8 cellular contexts compared by ENCODE assay signal in genomic region chr7:5139998-5140397, GRCh38. TPM values are rescaled to one million over a fixed set of nuclear protein-coding genes. Genes with fewer than 3 reads are reported as not detected.
A peak's percentile ranks its signal among the peaks of the same experiment; 100 is the strongest.
DNase-seq lines count a peak whose midpoint lies in the region; ATAC-seq and TF ChIP-seq lines count a peak whose summit lies in the region.

No MANE protein-coding gene starts in this region.

- no peaks in the 10 kb centered on the region for H3K9me3 Mint-ChIP-seq in MCF 10A (ENCODE audit: unreplicated experiment)

- dilution Hi-C loops in mammary epithelial cell (cut with HindIII; ENCODE audit: low sequenced_read_pairs) = no loop called here

- H3K27me3 ChIP-seq in mammary epithelial cell (ENCODE audit: insufficient read depth, low read length) (no peaks in the 10 kb centered on the region), PC-3 (ENCODE audit: low read length) (no peaks in the 10 kb centered on the region), dorsolateral prefrontal cortex (no peaks in the 10 kb centered on the region)

- no peak overlapping the region for H3K27ac Mint-ChIP-seq in MCF 10A (ENCODE audit: low read depth, unreplicated experiment)

- H3K27ac ChIP-seq in mammary epithelial cell (ENCODE audit: insufficient read depth, low read depth, low read length) (no peak overlapping the region), PC-3 (ENCODE audit: low read length) (no peak overlapping the region), dorsolateral prefrontal cortex (no peak overlapping the region)

- BruUV-seq in MCF 10A (replicated peaks; lab: Mats Ljungman, UMichigan) (no TSS peak), mammary epithelial cell (replicated peaks; lab: Mats Ljungman, UMichigan) (no TSS peak), PC-3 (replicated peaks; lab: Mats Ljungman, UMichigan) (no TSS peak)

- H3K4me3 ChIP-seq in mammary epithelial cell (replicated peaks in 1 of 3; ENCODE audit: insufficient read depth in 1 of 3, low read depth in 2 of 3, low read length in 3 of 3) (no peak overlapping the region), PC-3 (ENCODE audit: low read length) (no peak overlapping the region), dorsolateral prefrontal cortex (no peak overlapping the region)

- no peak overlapping the region for H2AFZ ChIP-seq in mammary epithelial cell (ENCODE audit: low read depth, low read length)
- H2AFZ ChIP-seq in PC-3 (ENCODE audit: low read length) = no peak overlapping the region

- POLR2A ChIA-PET in MCF 10A (lab: Yijun Ruan, JAX) (interaction anchor here (0.7 kb wide), 1 partner anchor 66 kb away, joined by 3 read pairs; no protein-coding TSS in a partner anchor), PC-3 (lab: Charles Lee; ENCODE audit: unreplicated experiment) (no interaction called here)

- no peaks in the 10 kb centered on the region for H4K20me1 ChIP-seq in mammary epithelial cell (ENCODE audit: insufficient read depth, low read length)
- no peaks in the 10 kb centered on the region for H4K20me1 ChIP-seq in PC-3 (ENCODE audit: low read length)

- no peaks in the 10 kb centered on the region for H3F3A ChIP-seq in PC-3 (ENCODE audit: low read length, unreplicated experiment)

- H3K4me1 ChIP-seq in mammary epithelial cell (ENCODE audit: insufficient read depth, low read length) (peaks cover 6% of the 10 kb centered on the region), PC-3 (ENCODE audit: insufficient read depth, low read length) (no peaks in the 10 kb centered on the region)

- H3K36me3 Mint-ChIP-seq in MCF 10A (ENCODE audit: insufficient read depth, unreplicated experiment) = no peaks in the 10 kb centered on the region

- WGBS in mammary epithelial cell (ENCODE audit: low coverage, missing lambda C conversion rate) = 79% methylated on average over 7 of the region's 7 CpGs

- H3K9me3 ChIP-seq in mammary epithelial cell (replicated peaks; ENCODE audit: insufficient read depth, low read length) (no peaks in the 10 kb centered on the region), PC-3 (ENCODE audit: low read length) (no peaks in the 10 kb centered on the region)

- H3K9ac ChIP-seq in mammary epithelial cell (ENCODE audit: insufficient read depth, low read length) = no peak overlapping the region
- no peak overlapping the region for H3K9ac ChIP-seq in PC-3 (ENCODE audit: low read length)

- H3K4me2 ChIP-seq in mammary epithelial cell (ENCODE audit: insufficient read depth, low read depth, low read length) (no peak overlapping the region), PC-3 (ENCODE audit: low read length) (no peak overlapping the region)

- no peaks in the 10 kb centered on the region for H3K9me2 ChIP-seq in PC-3 (replicated peaks; ENCODE audit: low read length)

- intact Hi-C loops in MCF 10A (cut with micrococcal nuclease) = no loop called here
- intact Hi-C loops in mammary epithelial cell (cut with micrococcal nuclease) = no loop called here
- intact Hi-C loops in PC-3 (cut with micrococcal nuclease) = loop anchor here (1.0 kb wide), 1 partner anchor 34 kb away; no protein-coding TSS in a partner anchor
- intact Hi-C loops in dorsolateral prefrontal cortex (cut with DNase I) = no loop called here
- intact Hi-C loops in posterior cingulate gyrus (cut with DNase I) = no loop called here

- CTCF ChIA-PET in MCF 10A (lab: Yijun Ruan, JAX) = interaction anchor here (1.0 to 1.2 kb wide), 2 partner anchors 35 to 167 kb away, joined by 3 read pairs; no protein-coding TSS in a partner anchor
- CTCF ChIA-PET in mammary epithelial cell (lab: Charles Lee; ENCODE audit: low non-redundant PET) = interaction anchor here (0.8 kb wide), 1 partner anchor 291 kb away, joined by 12 read pairs; no protein-coding TSS in a partner anchor
- CTCF ChIA-PET in PC-3 (lab: Charles Lee) = no interaction called here

- H3K79me2 ChIP-seq in mammary epithelial cell (ENCODE audit: insufficient read depth, low read length) (no peaks in the 10 kb centered on the region), PC-3 (ENCODE audit: low read length) (no peaks in the 10 kb centered on the region)

- TF ChIP-seq CTCF in MCF 10A (IDR thresholded peaks at IDR 0.05; ENCODE audit: unreplicated experiment) (no peak), mammary epithelial cell (conservative IDR thresholded peaks at IDR 0.05 in 1 of 2, IDR thresholded peaks at IDR 0.05 in 1 of 2; ENCODE audit: extremely low read depth in 1 of 2, insufficient read depth in 1 of 2, low read depth in 1 of 2, low read length in 2 of 2) (peak in 1 of 2 donors; percentile 25), PC-3 (conservative IDR thresholded peaks at IDR 0.05; ENCODE audit: low read depth, low read length) (peak; percentile 49), dorsolateral prefrontal cortex (IDR thresholded peaks at IDR 0.05 in 54 of 56, conservative IDR thresholded peaks at IDR 0.05 in 2 of 56; ENCODE audit: low read depth in 1 of 56, partially characterized antibody in 56 of 56) (peak in 49 of 56 donors; percentile 21 to 62 (median 41))

- no peaks in the 10 kb centered on the region for H3K4me1 Mint-ChIP-seq in MCF 10A (ENCODE audit: insufficient read depth, unreplicated experiment)

- H3K36me3 ChIP-seq in mammary epithelial cell (ENCODE audit: insufficient read depth, low read length) (no peaks in the 10 kb centered on the region), PC-3 (ENCODE audit: low read depth, low read length) (no peaks in the 10 kb centered on the region)

- in situ Hi-C loops in mammary epithelial cell (cut with MboI; ENCODE audit: low sequenced_read_pairs in 2 of 2) = no loop called here

- ATAC-seq in PC-3 = peak; percentile 37; the same call in 1 of the 2 replicates
- no peak for ATAC-seq in GM19467 (IDR thresholded peaks at IDR 0.05; ENCODE audit: unreplicated experiment)
- no peak for ATAC-seq in HG03159 (IDR thresholded peaks at IDR 0.05; ENCODE audit: unreplicated experiment)

- peaks cover 15% of the 10 kb centered on the region for H3K27me3 Mint-ChIP-seq in MCF 10A (ENCODE audit: insufficient read depth, unreplicated experiment)

- DNase-seq in MCF 10A (ENCODE audit: unreplicated experiment) = peak; percentile 42
- no peak for DNase-seq in mammary epithelial cell
- DNase-seq in PC-3 = peak; percentile 22
- peak in 6 of 10 donors; percentile 8 to 51 (median 36) for DNase-seq in dorsolateral prefrontal cortex
- peak in 6 of 10 donors; percentile 21 to 88 (median 42) for DNase-seq in posterior cingulate gyrus
- no peak for DNase-seq in iPS-NIHi7 (ENCODE audit: extremely low spot score)

- no peak overlapping the region for H3K4me3 Mint-ChIP-seq in MCF 10A (ENCODE audit: unreplicated experiment)

RNA-seq across cellular contexts. Expression of gene WIPI2, which starts 50.0 kb away (rescaled TPM):
- total RNA-seq in MCF 10A (2022) (47.1 and 53.9 TPM in 2 replicates), mammary epithelial cell (10 to 100 TPM; 56.8 to 66.0 TPM), PC-3 (2014; rRNA removed) (51.5 and 59.3 TPM in 2 replicates), dorsolateral prefrontal cortex (100 to 1,000 TPM in 18 of 120 experiments, 10 to 100 TPM in 102; 71.9 to 108 (median 90.3) TPM)
- 57.2 TPM for polyA plus RNA-seq in mammary epithelial cell
- 24.6 TPM for polyA minus RNA-seq in mammary epithelial cell

Comparison
In these comparisons a context has a peak if more than half of its experiments do, and no peak if none do; other contexts are left out.
1. DNase-seq: peak in MCF 10A (single experiment), PC-3 (single experiment), dorsolateral prefrontal cortex (6 of 10) and posterior cingulate gyrus (6 of 10); none in mammary epithelial cell (single experiment) and iPS-NIHi7 (single experiment).